In the genomic region with DNA sequence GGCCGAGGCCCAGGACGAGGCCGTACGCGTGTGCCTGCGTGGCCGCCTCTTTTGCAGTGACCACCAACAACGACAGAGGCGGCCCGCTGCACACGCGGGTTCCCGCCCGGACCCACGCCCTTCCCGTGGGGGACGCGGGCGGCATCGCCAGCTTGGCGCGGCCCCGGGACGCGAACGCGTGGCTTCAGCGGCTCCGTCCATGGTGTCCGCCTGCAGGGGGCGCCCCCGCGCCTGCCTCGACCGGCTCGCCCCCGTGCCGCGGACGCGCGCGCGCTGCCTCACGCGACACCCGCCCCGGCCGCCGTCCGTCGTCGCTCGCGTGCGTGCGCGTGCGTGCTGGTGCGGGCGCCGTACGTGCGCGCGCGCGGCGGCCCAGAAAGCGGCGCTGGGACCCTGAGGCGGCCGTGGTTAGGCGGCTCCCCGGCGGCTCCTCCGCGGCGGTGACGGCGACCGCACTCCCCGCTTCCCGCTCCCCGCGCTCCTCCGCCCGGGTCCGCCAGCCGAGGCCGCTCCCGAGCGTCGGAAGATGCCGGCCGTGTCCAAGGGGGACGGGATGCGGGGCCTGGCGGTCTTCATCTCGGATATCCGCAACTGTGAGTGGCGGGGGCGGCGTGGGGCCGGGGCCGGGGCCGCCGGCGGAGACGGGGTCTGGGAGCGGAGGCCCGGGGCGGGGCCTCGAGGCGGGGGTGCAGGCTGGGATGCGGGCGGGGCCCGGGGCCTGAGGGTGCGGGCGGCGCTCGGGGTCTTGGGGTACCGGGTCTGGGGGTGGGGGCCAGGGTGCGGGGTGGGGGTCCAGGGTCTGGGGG, we compare ENCODE assay signal across 1 cellular context.
TF ChIP-seq lines count a peak whose summit lies in the region.

AP2A2 (plus strand) TSS at position 375 of the 806 bp plus-strand sequence; CDS start at position 527, 152 bp downstream.

TF ChIP-seq in HepG2, 621 proteins besides CTCF, POLR2A, EP300 and RAD21 (continued from another document and continues in another):
- TF ChIP-seq PRDM10 (CRISPR knock-in tag; IDR thresholded peaks at IDR 0.05; ENCODE audit: low read depth) (no peak), MAFK (conservative IDR thresholded peaks at IDR 0.05 in 1 of 2, IDR thresholded peaks at IDR 0.05 in 1 of 2; ENCODE audit: low read length in 2 of 2) (no peak), EED (CRISPR knock-in tag; IDR thresholded peaks at IDR 0.05) (no peak), PPARG (CRISPR knock-in tag; conservative IDR thresholded peaks at IDR 0.05) (no peak), SETDB1 (CRISPR knock-in tag; IDR thresholded peaks at IDR 0.05; ENCODE audit: borderline replicate concordance) (no peak), ZNF138 (CRISPR knock-in tag; IDR thresholded peaks at IDR 0.05; ENCODE audit: low read depth) (no peak), ZNF543 (CRISPR knock-in tag; IDR thresholded peaks at IDR 0.05) (0 out of 2 replicates have a peak, but pooled peaks have one; percentile 20), ZNF747 (CRISPR knock-in tag; IDR thresholded peaks at IDR 0.05; ENCODE audit: borderline replicate concordance) (no peak), DNMT1 (CRISPR knock-in tag; IDR thresholded peaks at IDR 0.05) (no peak), ZNF235 (CRISPR knock-in tag; IDR thresholded peaks at IDR 0.05; ENCODE audit: borderline replicate concordance) (no peak), SIN3B (IDR thresholded peaks at IDR 0.05; ENCODE audit: low read length) (no peak), NFIC (IDR thresholded peaks at IDR 0.05; ENCODE audit: low read length) (no peak), JARID2 (CRISPR knock-in tag; IDR thresholded peaks at IDR 0.05; ENCODE audit: insufficient replicate concordance) (no peak), ZNF749 (CRISPR knock-in tag; IDR thresholded peaks at IDR 0.05; ENCODE audit: borderline replicate concordance) (no peak; the same call in 1 of the 2 replicates), CCDC6 (CRISPR knock-in tag; IDR thresholded peaks at IDR 0.05) (no peak; the same call in none of the 2 replicates), GLI4 (CRISPR knock-in tag; IDR thresholded peaks at IDR 0.05; ENCODE audit: borderline replicate concordance) (no peak), ZNF558 (CRISPR knock-in tag; IDR thresholded peaks at IDR 0.05; ENCODE audit: borderline replicate concordance) (peak; percentile 66; the same call in 1 of the 2 replicates), ZNF274 (CRISPR knock-in tag; IDR thresholded peaks at IDR 0.05) (no peak), U2AF2 (IDR thresholded peaks at IDR 0.05; ENCODE audit: low read depth, low read length) (no peak), TGIF2 (CRISPR knock-in tag; IDR thresholded peaks at IDR 0.05) (no peak), ZBTB8A (CRISPR knock-in tag; IDR thresholded peaks at IDR 0.05; ENCODE audit: borderline replicate concordance, low read depth) (no peak), ZSCAN31 (CRISPR knock-in tag; IDR thresholded peaks at IDR 0.05; ENCODE audit: low read depth) (no peak), MIER2 (CRISPR knock-in tag; IDR thresholded peaks at IDR 0.05) (no peak), NAIF1 (CRISPR knock-in tag; IDR thresholded peaks at IDR 0.05; ENCODE audit: borderline replicate concordance) (no peak), ELF1 (CRISPR knock-in tag; IDR thresholded peaks at IDR 0.05) (no peak)
- TF ChIP-seq, protein P1, sequence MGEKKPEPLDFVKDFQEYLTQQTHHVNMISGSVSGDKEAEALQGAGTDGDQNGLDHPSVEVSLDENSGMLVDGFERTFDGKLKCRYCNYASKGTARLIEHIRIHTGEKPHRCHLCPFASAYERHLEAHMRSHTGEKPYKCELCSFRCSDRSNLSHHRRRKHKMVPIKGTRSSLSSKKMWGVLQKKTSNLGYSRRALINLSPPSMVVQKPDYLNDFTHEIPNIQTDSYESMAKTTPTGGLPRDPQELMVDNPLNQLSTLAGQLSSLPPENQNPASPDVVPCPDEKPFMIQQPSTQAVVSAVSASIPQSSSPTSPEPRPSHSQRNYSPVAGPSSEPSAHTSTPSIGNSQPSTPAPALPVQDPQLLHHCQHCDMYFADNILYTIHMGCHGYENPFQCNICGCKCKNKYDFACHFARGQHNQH (CRISPR knock-in tag; IDR thresholded peaks at IDR 0.05): peak; percentile 24; the same call in 1 of the 2 replicates
- TF ChIP-seq, protein P2, sequence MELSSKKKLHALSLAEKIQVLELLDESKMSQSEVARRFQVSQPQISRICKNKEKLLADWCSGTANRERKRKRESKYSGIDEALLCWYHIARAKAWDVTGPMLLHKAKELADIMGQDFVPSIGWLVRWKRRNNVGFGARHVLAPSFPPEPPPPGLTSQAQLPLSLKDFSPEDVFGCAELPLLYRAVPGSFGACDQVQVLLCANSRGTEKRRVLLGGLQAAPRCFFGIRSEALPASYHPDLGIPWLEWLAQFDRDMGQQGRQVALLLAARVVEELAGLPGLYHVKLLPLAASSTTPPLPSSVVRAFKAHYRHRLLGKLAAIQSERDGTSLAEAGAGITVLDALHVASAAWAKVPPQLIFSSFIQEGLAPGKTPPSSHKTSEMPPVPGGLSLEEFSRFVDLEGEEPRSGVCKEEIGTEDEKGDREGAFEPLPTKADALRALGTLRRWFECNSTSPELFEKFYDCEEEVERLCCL (CRISPR knock-in tag; IDR thresholded peaks at IDR 0.05; ENCODE audit: borderline replicate concordance): no peak
- TF ChIP-seq, protein P3, sequence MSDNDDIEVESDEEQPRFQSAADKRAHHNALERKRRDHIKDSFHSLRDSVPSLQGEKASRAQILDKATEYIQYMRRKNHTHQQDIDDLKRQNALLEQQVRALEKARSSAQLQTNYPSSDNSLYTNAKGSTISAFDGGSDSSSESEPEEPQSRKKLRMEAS (IDR thresholded peaks at IDR 0.05): peak; percentile 81
- TF ChIP-seq, protein P4, sequence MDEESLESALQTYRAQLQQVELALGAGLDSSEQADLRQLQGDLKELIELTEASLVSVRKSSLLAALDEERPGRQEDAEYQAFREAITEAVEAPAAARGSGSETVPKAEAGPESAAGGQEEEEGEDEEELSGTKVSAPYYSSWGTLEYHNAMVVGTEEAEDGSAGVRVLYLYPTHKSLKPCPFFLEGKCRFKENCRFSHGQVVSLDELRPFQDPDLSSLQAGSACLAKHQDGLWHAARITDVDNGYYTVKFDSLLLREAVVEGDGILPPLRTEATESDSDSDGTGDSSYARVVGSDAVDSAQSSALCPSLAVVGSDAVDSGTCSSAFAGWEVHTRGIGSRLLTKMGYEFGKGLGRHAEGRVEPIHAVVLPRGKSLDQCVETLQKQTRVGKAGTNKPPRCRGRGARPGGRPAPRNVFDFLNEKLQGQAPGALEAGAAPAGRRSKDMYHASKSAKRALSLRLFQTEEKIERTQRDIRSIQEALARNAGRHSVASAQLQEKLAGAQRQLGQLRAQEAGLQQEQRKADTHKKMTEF (CRISPR knock-in tag; IDR thresholded peaks at IDR 0.05): peak; percentile 51; the same call in 1 of the 2 replicates
- TF ChIP-seq, protein P5, sequence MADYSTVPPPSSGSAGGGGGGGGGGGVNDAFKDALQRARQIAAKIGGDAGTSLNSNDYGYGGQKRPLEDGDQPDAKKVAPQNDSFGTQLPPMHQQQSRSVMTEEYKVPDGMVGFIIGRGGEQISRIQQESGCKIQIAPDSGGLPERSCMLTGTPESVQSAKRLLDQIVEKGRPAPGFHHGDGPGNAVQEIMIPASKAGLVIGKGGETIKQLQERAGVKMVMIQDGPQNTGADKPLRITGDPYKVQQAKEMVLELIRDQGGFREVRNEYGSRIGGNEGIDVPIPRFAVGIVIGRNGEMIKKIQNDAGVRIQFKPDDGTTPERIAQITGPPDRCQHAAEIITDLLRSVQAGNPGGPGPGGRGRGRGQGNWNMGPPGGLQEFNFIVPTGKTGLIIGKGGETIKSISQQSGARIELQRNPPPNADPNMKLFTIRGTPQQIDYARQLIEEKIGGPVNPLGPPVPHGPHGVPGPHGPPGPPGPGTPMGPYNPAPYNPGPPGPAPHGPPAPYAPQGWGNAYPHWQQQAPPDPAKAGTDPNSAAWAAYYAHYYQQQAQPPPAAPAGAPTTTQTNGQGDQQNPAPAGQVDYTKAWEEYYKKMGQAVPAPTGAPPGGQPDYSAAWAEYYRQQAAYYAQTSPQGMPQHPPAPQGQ (CRISPR knock-in tag; IDR thresholded peaks at IDR 0.05; ENCODE audit: borderline replicate concordance): no peak
- TF ChIP-seq, protein P6, sequence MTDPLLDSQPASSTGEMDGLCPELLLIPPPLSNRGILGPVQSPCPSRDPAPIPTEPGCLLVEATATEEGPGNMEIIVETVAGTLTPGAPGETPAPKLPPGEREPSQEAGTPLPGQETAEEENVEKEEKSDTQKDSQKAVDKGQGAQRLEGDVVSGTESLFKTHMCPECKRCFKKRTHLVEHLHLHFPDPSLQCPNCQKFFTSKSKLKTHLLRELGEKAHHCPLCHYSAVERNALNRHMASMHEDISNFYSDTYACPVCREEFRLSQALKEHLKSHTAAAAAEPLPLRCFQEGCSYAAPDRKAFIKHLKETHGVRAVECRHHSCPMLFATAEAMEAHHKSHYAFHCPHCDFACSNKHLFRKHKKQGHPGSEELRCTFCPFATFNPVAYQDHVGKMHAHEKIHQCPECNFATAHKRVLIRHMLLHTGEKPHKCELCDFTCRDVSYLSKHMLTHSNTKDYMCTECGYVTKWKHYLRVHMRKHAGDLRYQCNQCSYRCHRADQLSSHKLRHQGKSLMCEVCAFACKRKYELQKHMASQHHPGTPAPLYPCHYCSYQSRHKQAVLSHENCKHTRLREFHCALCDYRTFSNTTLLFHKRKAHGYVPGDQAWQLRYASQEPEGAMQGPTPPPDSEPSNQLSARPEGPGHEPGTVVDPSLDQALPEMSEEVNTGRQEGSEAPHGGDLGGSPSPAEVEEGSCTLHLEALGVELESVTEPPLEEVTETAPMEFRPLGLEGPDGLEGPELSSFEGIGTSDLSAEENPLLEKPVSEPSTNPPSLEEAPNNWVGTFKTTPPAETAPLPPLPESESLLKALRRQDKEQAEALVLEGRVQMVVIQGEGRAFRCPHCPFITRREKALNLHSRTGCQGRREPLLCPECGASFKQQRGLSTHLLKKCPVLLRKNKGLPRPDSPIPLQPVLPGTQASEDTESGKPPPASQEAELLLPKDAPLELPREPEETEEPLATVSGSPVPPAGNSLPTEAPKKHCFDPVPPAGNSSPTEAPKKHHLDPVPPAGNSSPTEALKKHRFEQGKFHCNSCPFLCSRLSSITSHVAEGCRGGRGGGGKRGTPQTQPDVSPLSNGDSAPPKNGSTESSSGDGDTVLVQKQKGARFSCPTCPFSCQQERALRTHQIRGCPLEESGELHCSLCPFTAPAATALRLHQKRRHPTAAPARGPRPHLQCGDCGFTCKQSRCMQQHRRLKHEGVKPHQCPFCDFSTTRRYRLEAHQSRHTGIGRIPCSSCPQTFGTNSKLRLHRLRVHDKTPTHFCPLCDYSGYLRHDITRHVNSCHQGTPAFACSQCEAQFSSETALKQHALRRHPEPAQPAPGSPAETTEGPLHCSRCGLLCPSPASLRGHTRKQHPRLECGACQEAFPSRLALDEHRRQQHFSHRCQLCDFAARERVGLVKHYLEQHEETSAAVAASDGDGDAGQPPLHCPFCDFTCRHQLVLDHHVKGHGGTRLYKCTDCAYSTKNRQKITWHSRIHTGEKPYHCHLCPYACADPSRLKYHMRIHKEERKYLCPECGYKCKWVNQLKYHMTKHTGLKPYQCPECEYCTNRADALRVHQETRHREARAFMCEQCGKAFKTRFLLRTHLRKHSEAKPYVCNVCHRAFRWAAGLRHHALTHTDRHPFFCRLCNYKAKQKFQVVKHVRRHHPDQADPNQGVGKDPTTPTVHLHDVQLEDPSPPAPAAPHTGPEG (CRISPR knock-in tag; IDR thresholded peaks at IDR 0.05): no peak
- TF ChIP-seq, protein P7, sequence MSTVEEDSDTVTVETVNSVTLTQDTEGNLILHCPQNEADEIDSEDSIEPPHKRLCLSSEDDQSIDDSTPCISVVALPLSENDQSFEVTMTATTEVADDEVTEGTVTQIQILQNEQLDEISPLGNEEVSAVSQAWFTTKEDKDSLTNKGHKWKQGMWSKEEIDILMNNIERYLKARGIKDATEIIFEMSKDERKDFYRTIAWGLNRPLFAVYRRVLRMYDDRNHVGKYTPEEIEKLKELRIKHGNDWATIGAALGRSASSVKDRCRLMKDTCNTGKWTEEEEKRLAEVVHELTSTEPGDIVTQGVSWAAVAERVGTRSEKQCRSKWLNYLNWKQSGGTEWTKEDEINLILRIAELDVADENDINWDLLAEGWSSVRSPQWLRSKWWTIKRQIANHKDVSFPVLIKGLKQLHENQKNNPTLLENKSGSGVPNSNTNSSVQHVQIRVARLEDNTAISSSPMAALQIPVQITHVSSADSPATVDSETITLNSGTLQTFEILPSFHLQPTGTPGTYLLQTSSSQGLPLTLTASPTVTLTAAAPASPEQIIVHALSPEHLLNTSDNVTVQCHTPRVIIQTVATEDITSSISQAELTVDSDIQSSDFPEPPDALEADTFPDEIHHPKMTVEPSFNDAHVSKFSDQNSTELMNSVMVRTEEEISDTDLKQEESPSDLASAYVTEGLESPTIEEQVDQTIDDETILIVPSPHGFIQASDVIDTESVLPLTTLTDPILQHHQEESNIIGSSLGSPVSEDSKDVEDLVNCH (CRISPR knock-in tag; IDR thresholded peaks at IDR 0.05): no peak
- TF ChIP-seq, protein P8, sequence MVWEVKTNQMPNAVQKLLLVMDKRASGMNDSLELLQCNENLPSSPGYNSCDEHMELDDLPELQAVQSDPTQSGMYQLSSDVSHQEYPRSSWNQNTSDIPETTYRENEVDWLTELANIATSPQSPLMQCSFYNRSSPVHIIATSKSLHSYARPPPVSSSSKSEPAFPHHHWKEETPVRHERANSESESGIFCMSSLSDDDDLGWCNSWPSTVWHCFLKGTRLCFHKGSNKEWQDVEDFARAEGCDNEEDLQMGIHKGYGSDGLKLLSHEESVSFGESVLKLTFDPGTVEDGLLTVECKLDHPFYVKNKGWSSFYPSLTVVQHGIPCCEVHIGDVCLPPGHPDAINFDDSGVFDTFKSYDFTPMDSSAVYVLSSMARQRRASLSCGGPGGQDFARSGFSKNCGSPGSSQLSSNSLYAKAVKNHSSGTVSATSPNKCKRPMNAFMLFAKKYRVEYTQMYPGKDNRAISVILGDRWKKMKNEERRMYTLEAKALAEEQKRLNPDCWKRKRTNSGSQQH (CRISPR knock-in tag; IDR thresholded peaks at IDR 0.05; ENCODE audit: low read depth): no peak
- TF ChIP-seq, protein P9, sequence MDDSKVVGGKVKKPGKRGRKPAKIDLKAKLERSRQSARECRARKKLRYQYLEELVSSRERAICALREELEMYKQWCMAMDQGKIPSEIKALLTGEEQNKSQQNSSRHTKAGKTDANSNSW (CRISPR knock-in tag; IDR thresholded peaks at IDR 0.05; ENCODE audit: borderline replicate concordance): no peak
